ENCODE assay signal across 22 cellular contexts in genomic region chr13:110517505-110518149, GRCh38. TPM values are rescaled to one million over a fixed set of nuclear protein-coding genes. Genes with fewer than 3 reads are reported as not detected.
DNase-seq lines count a peak whose midpoint lies in the region; TF ChIP-seq lines count a peak whose summit lies in the region.
"Had no signal": no experiment of that assay in that cellular context is flagged by ENCODE, and none has a peak within 500 bp of the region (broad histone marks: within the 10 kb centered on the region; RNA-seq: fewer than 3 reads in every experiment).

No MANE protein-coding gene starts in this region.

- H3K27me3 ChIP-seq in mucosa of rectum (ENCODE audit: control insufficient read depth in 2 of 2, insufficient read depth in 2 of 2, low read length in 2 of 2) (no peaks in the 10 kb centered on the region), tibial nerve (no peaks in the 10 kb centered on the region)

- no peak overlapping the region for H3K9ac ChIP-seq in mucosa of rectum (ENCODE audit: low read depth in 1 of 2, low read length in 2 of 2)

- no peak for TF ChIP-seq POLR2A in tibial nerve (IDR thresholded peaks at IDR 0.05)

- H3K27ac ChIP-seq in mucosa of rectum (ENCODE audit: low read depth in 2 of 2, low read length in 2 of 2) (peak overlapping the region; percentile 56 to 74), tibial nerve (peak overlapping the region in 3 of 4 donors; percentile 45 to 71 (median 60)), caudate nucleus (ENCODE audit: low read depth, low read length) (no peak overlapping the region)

- 68 to 69% methylated on average over 7 of the region's 7 CpGs for WGBS in tibial nerve, 2 donors

- H3K4me3 ChIP-seq in fibroblast of mammary gland (ENCODE audit: control insufficient read depth, low read depth, low read length), result no peak overlapping the region
- peak overlapping the region in 1 of 2 donors; percentile 8 for H3K4me3 ChIP-seq in mucosa of rectum (ENCODE audit: low read length in 2 of 2)
- H3K4me3 ChIP-seq in tibial nerve, result no peak overlapping the region
- H3K4me3 ChIP-seq: HAP-1 had no signal

- no peak for TF ChIP-seq CTCF in fibroblast of mammary gland (conservative IDR thresholded peaks at IDR 0.05; ENCODE audit: control insufficient read depth, insufficient read depth, low read depth, low read length)
- no peak for TF ChIP-seq CTCF in tibial nerve (IDR thresholded peaks at IDR 0.05)

- H3K36me3 ChIP-seq in mucosa of rectum (ENCODE audit: control insufficient read depth in 2 of 2, insufficient read depth in 2 of 2, low read length in 2 of 2), result peaks cover 3 to 13% of the 10 kb centered on the region in 2 donors
- H3K36me3 ChIP-seq in tibial nerve, result peaks cover 0 to 48% (median 2%) of the 10 kb centered on the region in 3 donors
- H3K36me3 ChIP-seq: HAP-1 had no signal

- DNase-seq in NCI-H510A treated with DMSO at 0.1 percent for 48 hours (lab: John Stamatoyannopoulos, UW), result peak; percentile 50
- DNase-seq in NCI-H510A (lab: John Stamatoyannopoulos, UW), result no peak
- DNase-seq in fibroblast of mammary gland (ENCODE audit: low read depth), result peak; percentile 40
- no peak for DNase-seq in tibial nerve (ENCODE audit: low spot score in 2 of 2)
- no peak for DNase-seq in DMS53 treated with DMSO at 0.1 percent for 48 hours (lab: John Stamatoyannopoulos, UW; ENCODE audit: unreplicated experiment)
- DNase-seq in caudate nucleus (lab: John Stamatoyannopoulos, UW), result no peak
- no peak for DNase-seq in RKO (ENCODE audit: low spot score)
- DNase-seq: activated CD8-positive, alpha-beta T cell treated with anti-CD3 and anti-CD28 coated beads for 36 hours; AML-193; amygdala; CD8-positive, alpha-beta T cell; DMS 273 treated with DMSO at 0.1 percent for 48 hours; effector memory CD8-positive, alpha-beta T cell; hippocampal formation; KBM-7; MM.1S; NCI-H2029 treated with DMSO at 0.1 percent for 48 hours; NCI-H345; stimulated activated CD4-positive, alpha-beta T cell treated with anti-CD3 and anti-CD28 coated beads, Interleukin-15, amount 100 ng/mL, for 24 hours; stimulated activated naive CD4-positive, alpha-beta T cell treated with Interleukin-2 at 50 U/mL for 16 hours had no signal

- TF ChIP-seq EP300 in tibial nerve (IDR thresholded peaks at IDR 0.05), result no peak

- H3K9me3 ChIP-seq in mucosa of rectum (ENCODE audit: control insufficient read depth in 2 of 2, low read length in 2 of 2) (no peaks in the 10 kb centered on the region), tibial nerve (no peaks in the 10 kb centered on the region)
- H3K9me3 ChIP-seq: HAP-1 had no signal

- H3K4me1 ChIP-seq in mucosa of rectum (ENCODE audit: control insufficient read depth in 2 of 2, insufficient read depth in 2 of 2, low read length in 2 of 2) (peaks cover 29 to 46% of the 10 kb centered on the region in 2 donors), tibial nerve (peaks cover 0 to 54% (median 28%) of the 10 kb centered on the region in 4 donors)
- H3K4me1 ChIP-seq: HAP-1 had no signal

RNA-seq across cellular contexts. Expression of gene RAB20, which starts 43.9 kb away (rescaled TPM):
- total RNA-seq in tibial nerve, result 10 to 100 TPM; 28.5 to 52.5 (median 30.2) TPM

Comparison
In these comparisons a context has a peak if more than half of its experiments do, and no peak if none do; other contexts are left out.
1. DNase-seq: peak in NCI-H510A treated with DMSO at 0.1 percent for 48 hours (single experiment) and fibroblast of mammary gland (single experiment); none in NCI-H510A (single experiment), tibial nerve (0 of 2), DMS53 treated with DMSO at 0.1 percent for 48 hours (single experiment), caudate nucleus (0 of 61) and RKO (single experiment).